Comparison of ENCODE assay signal across 8 cellular contexts in the genomic region with DNA sequence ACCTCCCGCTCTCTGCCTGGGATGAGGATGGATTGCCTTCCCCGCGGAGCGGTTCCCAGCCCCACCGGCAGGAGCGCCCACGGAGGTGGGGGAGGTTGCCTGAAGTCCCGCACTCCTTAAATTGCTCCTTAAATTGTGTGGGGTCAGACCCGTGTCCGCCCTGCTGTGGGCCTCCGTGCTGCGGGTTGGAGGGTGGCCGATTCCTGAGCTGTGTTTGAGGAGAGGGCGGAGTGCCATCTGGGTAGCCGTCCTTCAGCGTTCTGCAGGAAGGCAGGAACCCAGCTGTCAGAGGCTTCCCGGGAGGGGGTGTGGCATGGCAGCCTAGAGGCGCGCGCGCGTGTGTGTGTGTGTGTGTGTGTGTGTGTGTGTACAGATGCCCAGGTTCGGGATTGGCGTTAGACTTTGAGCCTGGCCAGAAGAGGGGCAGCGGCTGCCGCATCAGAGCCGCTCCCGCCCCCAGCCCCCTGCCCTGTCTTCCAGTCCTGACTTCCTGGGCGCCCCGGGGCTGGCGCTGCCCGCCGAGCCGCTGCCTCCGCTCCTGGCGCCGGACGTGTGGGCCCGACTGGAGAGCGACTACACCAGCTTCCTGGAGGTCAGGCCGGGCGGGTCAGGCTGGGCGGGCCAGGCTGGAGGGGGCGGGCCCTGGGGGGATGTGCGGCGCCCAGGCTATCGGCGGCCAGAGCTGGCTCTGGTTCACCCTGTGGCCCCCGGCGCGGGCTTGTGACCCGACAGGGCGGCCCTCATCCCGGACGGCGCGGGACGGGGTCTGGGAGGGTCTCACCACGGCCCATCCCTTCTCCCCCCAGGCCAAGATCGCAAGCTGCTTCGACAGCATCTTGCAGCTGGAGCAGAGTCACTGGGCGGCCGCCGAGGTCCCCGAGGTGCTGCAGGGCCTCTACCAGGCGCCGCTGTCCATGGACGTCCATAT. TPM values are rescaled to one million over a fixed set of nuclear protein-coding genes. Genes with fewer than 3 reads are reported as not detected.
DNase-seq lines count a peak whose midpoint lies in the region; TF ChIP-seq lines count a peak whose summit lies in the region.

No MANE protein-coding gene starts in this region.

- no peak for TF ChIP-seq POLR2A in spleen (IDR thresholded peaks at IDR 0.05)

- no peaks in the 10 kb centered on the region for H3K36me3 ChIP-seq in spleen

- TF ChIP-seq CTCF in fibroblast of pulmonary artery (IDR thresholded peaks at IDR 0.05; ENCODE audit: low read length, missing control alignments) (peak; percentile 16), spleen (IDR thresholded peaks at IDR 0.05 in 8 of 11, conservative IDR thresholded peaks at IDR 0.05 in 3 of 11) (peak in 2 of 11 experiments; percentile 9 to 17)

- WGBS in spleen, 5 donors: 3 to 14% (median 10%) methylated on average over 23 to 68 of the region's 68 CpGs

- intact Hi-C loops in spleen (cut with DNase I; ENCODE audit: low total_unique reads): loop anchor here (10.0 kb wide), 2 partner anchors 81 to 191 kb away; no protein-coding TSS in a partner anchor

- H3K4me3 ChIP-seq in fibroblast of pulmonary artery (replicated peaks; ENCODE audit: low read depth, low read length) (no peak overlapping the region), spleen (peak overlapping the region in 5 of 8 donors; percentile 4 to 58 (median 18))

- peaks cover 6 to 69% (median 33%) of the 10 kb centered on the region in 7 donors for H3K27me3 ChIP-seq in spleen (replicated peaks in 1 of 7)

- peak overlapping the region in 4 of 8 donors; percentile 4 to 55 (median 41) for H3K27ac ChIP-seq in spleen

- H3K4me1 ChIP-seq in spleen: peaks cover 12 to 76% (median 63%) of the 10 kb centered on the region in 6 donors

- no peaks in the 10 kb centered on the region for H3K9me3 ChIP-seq in spleen

- DNase-seq in AG08396 (ENCODE audit: low spot score): peak; percentile 73
- peak; percentile 58 for DNase-seq in HPDE6-E6E7 (ENCODE audit: extremely low spot score)
- DNase-seq in SHP77 (lab: John Stamatoyannopoulos, UW): peak; percentile 26 to 65
- DNase-seq in fibroblast of pulmonary artery (ENCODE audit: low read depth): peak; percentile 50
- no peak for DNase-seq in spleen
- DNase-seq in NK-92 treated with Interleukin-12 subunit alpha and Interleukin-12 subunit beta, amount 100 ng/mL, for 24 hours (lab: John Stamatoyannopoulos, UW): no peak
- DNase-seq in NOMO-1 (lab: John Stamatoyannopoulos, UW; ENCODE audit: unreplicated experiment in 2 of 2): no peak
- DNase-seq in activated CD8-positive, alpha-beta memory T cell treated with anti-CD3 and anti-CD28 coated beads, Interleukin-2, amount 50 U/mL, for 48 hours: no peak

RNA-seq across cellular contexts. Expression of gene EXOC3L4, which starts 9.2 kb away (rescaled TPM):
- total RNA-seq in spleen: 10 to 100 TPM in 4 of 7 donors, 1 to 10 TPM in 3; 2.0 to 30.0 (median 10.5) TPM
- polyA plus RNA-seq in spleen: 10 to 100 TPM; 18.5 to 39.2 (median 25.4) TPM

RNA-seq across cellular contexts. Expression of gene TNFAIP2, which starts 19.5 kb away (rescaled TPM):
- 100 to 1,000 TPM; 147 to 297 (median 261) TPM for total RNA-seq in spleen
- 100 to 1,000 TPM in 2 of 3 donors, 10 to 100 TPM in 1; 90.2 to 410 (median 391) TPM for polyA plus RNA-seq in spleen

RNA-seq across cellular contexts. Expression of gene LBHD2, which starts 19.7 kb away (rescaled TPM):
- not detected for total RNA-seq in spleen
- polyA plus RNA-seq in spleen: under 1 TPM in 2 of 3 donors, not detected in 1; 0.52 to 0.55 TPM

RNA-seq across cellular contexts. Expression of gene CDC42BPB, which starts 46.4 kb away (rescaled TPM):
- total RNA-seq in spleen: 10 to 100 TPM; 40.2 to 94.5 (median 79.6) TPM
- polyA plus RNA-seq in spleen: 10 to 100 TPM in 2 of 3 donors, 1 to 10 TPM in 1; 6.4 to 22.6 (median 10.1) TPM

Comparison
In these comparisons a context has a peak if more than half of its experiments do, and no peak if none do; other contexts are left out.
1. DNase-seq: peak in AG08396 (single experiment), HPDE6-E6E7 (single experiment), SHP77 (2 of 2) and fibroblast of pulmonary artery (single experiment); none in spleen (single experiment), NK-92 treated with Interleukin-12 subunit alpha and Interleukin-12 subunit beta, amount 100 ng/mL, for 24 hours (single experiment), NOMO-1 (0 of 2) and activated CD8-positive, alpha-beta memory T cell treated with anti-CD3 and anti-CD28 coated beads, Interleukin-2, amount 50 U/mL, for 48 hours (single experiment).